In the genomic region with DNA sequence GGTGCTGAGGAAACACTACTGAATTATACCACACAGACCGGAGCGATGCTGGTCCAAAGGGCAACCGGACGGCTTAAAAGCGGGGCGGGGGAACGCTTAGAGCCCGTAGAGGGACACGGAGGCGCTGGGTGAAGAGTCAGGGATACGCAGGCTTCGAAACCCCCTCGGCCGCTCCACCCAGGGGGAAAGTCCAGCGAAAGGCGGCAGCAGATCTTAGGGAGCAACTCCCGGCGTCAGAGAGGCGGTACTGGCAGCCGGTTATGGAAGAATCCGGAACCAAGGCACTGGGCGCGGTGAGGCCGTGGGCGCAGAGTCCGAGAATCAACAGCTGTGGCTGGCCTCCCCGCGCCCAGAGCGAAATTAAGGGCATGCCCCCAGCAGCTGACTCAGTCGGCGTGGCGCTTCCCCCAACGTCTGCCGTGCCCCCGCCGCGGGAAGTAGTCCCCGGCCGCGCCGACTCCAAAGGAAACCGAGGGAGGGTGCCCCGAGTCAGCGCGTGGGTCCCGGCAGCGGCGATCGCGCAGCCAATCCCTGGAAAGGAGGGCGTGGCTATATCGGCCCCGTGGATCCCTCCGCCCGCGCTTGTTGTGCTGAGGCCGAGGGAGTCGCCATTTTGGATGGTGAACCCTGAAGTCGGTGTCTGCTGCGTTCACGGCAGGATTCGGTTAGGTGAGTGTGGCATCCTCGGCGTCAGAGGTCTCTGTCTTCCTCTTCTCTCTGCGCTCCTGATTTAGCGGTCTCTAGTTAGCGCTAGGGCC, we compare ENCODE assay signal across 8 cellular contexts. TPM values are rescaled to one million over a fixed set of nuclear protein-coding genes. Genes with fewer than 3 reads are reported as not detected.
DNase-seq lines count a peak whose midpoint lies in the region; ATAC-seq, FAIRE-seq and TF ChIP-seq lines count a peak whose summit lies in the region.

A gene (plus strand): TSS at position 611 of the 758 bp plus-strand sequence. CDS start 20,110 bp downstream, outside the sequence.

- no peaks in the 10 kb centered on the region for H3K9me3 ChIP-seq in prostate gland

- no peaks in the 10 kb centered on the region for H3K27me3 ChIP-seq in prostate gland (replicated peaks; ENCODE audit: insufficient read depth)

- WGBS in prostate gland: under 1% methylated on average over 64 of the region's 67 CpGs
- WGBS in urinary bladder: under 1% methylated on average over 67 of the region's 67 CpGs

- TF ChIP-seq CTCF in prostate gland (IDR thresholded peaks at IDR 0.05): peak in 1 of 4 experiments; percentile 24

- TF ChIP-seq POLR2A in GM12892 (IDR thresholded peaks at IDR 0.05; ENCODE audit: low read depth, low read length): peak; percentile 91
- TF ChIP-seq POLR2A in prostate gland (IDR thresholded peaks at IDR 0.05): peak; percentile 94

- intact Hi-C loops in T-helper 1 cell treated with Interleukin-12 subunit alpha and Interleukin-12 subunit beta and Interleukin-4 antibody, amounts not matched to agents 30 ng/mL and 1 ng/mL, for 36 hours (cut with micrococcal nuclease): loop anchor here (1.0 to 10.0 kb wide), 11 partner anchors 13 to 770 kb away; a partner anchor contains a TSS
- intact Hi-C loops in left cardiac atrium (cut with DNase I) (loop anchor here in 1 of 2 donors (2.0 kb wide), 2 partner anchors 66 to 86 kb away; a partner anchor contains a TSS), prostate gland (cut with DNase I) (loop anchor here (5.0 kb wide), 1 partner anchor 88 kb away; a partner anchor contains a TSS)

- peak; percentile 74 for FAIRE-seq in GM12892 (lab: Jason Lieb, UNC)

- peak within 1 kb of the TSS; percentile 70 to 98 for H3K4me3 ChIP-seq in prostate gland
- peak within 1 kb of the TSS; percentile 60 for H3K4me3 ChIP-seq in urinary bladder (ENCODE audit: low read depth, low read length)

- H3K27ac ChIP-seq in prostate gland (peak within 1 kb of the TSS; percentile 97), urinary bladder (ENCODE audit: low read depth) (peak within 1 kb of the TSS; percentile 99)

- H3K4me1 ChIP-seq in prostate gland (replicated peaks): peaks cover 2% of the 10 kb centered on the region
- H3K4me1 ChIP-seq in urinary bladder (ENCODE audit: insufficient read depth): peaks cover 1% of the 10 kb centered on the region

- peak; percentile 82 for ATAC-seq in HG02840 (IDR thresholded peaks at IDR 0.05; ENCODE audit: low FRiP score, unreplicated experiment)
- peak; percentile 97 to 98 for ATAC-seq in left cardiac atrium

- H3K36me3 ChIP-seq in prostate gland (no peaks in the 10 kb centered on the region), urinary bladder (ENCODE audit: insufficient read depth) (peaks cover 1% of the 10 kb centered on the region)

- DNase-seq in GM12892 (ENCODE audit: insufficient read length): peak; percentile 96
- DNase-seq in NCI-H1436 treated with DMSO at 0.1 percent for 48 hours (lab: John Stamatoyannopoulos, UW): peak; percentile 77
- peak; percentile 99 for DNase-seq in amniotic stem cell (lab: John Stamatoyannopoulos, UW)
- DNase-seq in left cardiac atrium: peak; percentile 99
- DNase-seq in prostate gland (ENCODE audit: low spot score): peak; percentile 98

RNA-seq across cellular contexts. Expression of the gene that starts here (rescaled TPM):
- polyA plus RNA-seq in GM12892 (2012; ENCODE audit: missing spikeins): 132 TPM
- 166 and 184 TPM in 2 replicates for total RNA-seq in T-helper 1 cell treated with Interleukin-12 subunit alpha and Interleukin-12 subunit beta and Interleukin-4 antibody, amounts not matched to agents 30 ng/mL and 1 ng/mL, for 36 hours
- total RNA-seq in left cardiac atrium (100 to 1,000 TPM; 117 to 138 TPM), prostate gland (100 to 1,000 TPM; 193 to 249 TPM), urinary bladder (183 TPM)
- 137 TPM for polyA plus RNA-seq in urinary bladder

Comparison
In these comparisons a context has a peak if more than half of its experiments do, and no peak if none do; other contexts are left out.
1. Peak in every context shown above with its lines: DNase-seq, ATAC-seq, H3K4me3 ChIP-seq and H3K27ac ChIP-seq.